Comparison of ENCODE assay signal across 8 cellular contexts in the genomic region with DNA sequence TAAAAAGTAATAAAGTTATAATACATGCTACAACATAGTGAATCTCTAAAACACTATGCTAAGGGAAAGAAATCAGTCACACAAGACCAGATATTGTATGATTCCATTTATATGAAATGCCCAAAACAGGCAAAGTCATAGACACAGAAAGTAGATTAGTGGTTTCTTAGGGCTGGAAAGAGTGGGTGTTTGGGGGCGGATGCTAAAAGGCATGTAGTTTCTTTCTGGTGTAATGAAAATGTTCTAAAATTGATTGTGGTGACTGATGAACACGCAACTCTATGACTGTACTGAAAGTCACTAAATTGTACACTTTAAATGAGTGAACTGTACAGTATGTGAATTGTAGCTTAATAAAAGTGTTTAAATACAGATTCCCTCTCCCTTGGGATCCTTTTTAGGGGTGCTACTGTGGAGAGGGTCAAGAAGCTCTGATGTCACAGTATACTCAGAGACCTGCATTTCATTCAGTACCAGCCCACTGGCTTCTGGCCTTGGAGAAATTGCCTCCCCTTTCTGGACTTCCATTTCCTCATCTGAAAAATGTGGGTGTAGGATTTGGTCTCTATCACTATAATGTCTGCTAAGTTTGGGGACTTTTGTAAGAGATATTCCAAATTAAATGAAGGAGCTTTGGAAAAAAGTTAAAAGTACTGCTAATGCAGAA. TPM values are rescaled to one million over a fixed set of nuclear protein-coding genes. Genes with fewer than 3 reads are reported as not detected.
DNase-seq lines count a peak whose midpoint lies in the region; ATAC-seq and TF ChIP-seq lines count a peak whose summit lies in the region.
"Had no signal": no experiment of that assay in that cellular context is flagged by ENCODE, and none has a peak within 500 bp of the region (broad histone marks: within the 10 kb centered on the region; RNA-seq: fewer than 3 reads in every experiment).

No MANE protein-coding gene starts in this region.

- peak overlapping the region in 5 of 8 donors; percentile 6 to 80 (median 78) for H3K4me3 Mint-ChIP-seq in naive B cell

- no peak overlapping the region for H3K27ac ChIP-seq in brain microvascular endothelial cell

- in situ Hi-C loops in brain microvascular endothelial cell (cut with HindIII; ENCODE audit: low pct_ligation_motif_present, low sequenced_read_pairs) = no loop called here

- H3K27me3 ChIP-seq in brain microvascular endothelial cell (replicated peaks) = no peaks in the 10 kb centered on the region

- no peaks in the 10 kb centered on the region for H3K36me3 Mint-ChIP-seq in naive B cell

- peak overlapping the region; percentile 60 to 90 (median 73) for H3K27ac Mint-ChIP-seq in naive B cell

- H3K36me3 ChIP-seq in brain microvascular endothelial cell (replicated peaks) = no peaks in the 10 kb centered on the region

- H3K4me3 ChIP-seq in brain microvascular endothelial cell (ENCODE audit: low read depth, low read length) = no peak overlapping the region
- H3K4me3 ChIP-seq: skin epidermis had no signal

- TF ChIP-seq CTCF in brain microvascular endothelial cell (IDR thresholded peaks at IDR 0.05; ENCODE audit: low read depth, low read length, missing control alignments) = no peak

- DNase-seq in activated CD4-positive, alpha-beta T cell treated with anti-CD3 and anti-CD28 coated beads, Interleukin-2, amount 50 U/mL, for 48 hours = peak; percentile 71 to 83
- DNase-seq in naive B cell (no peak), brain microvascular endothelial cell (no peak), cortex of kidney (lab: John Stamatoyannopoulos, UW) (no peak), SK-N-DZ (ENCODE audit: low spot score) (no peak)
- DNase-seq in stimulated activated CD8-positive, alpha-beta memory T cell treated with anti-CD3 and anti-CD28 coated beads, Interleukin-7, amount 100 ng/mL, for 4 hours (ENCODE audit: low read depth in 2 of 2) = peak; percentile 61 to 65

- peaks cover 0 to 5% (median 0%) of the 10 kb centered on the region in 3 donors for H3K27me3 Mint-ChIP-seq in naive B cell

- peaks cover 8 to 13% (median 11%) of the 10 kb centered on the region in 3 donors for H3K4me1 Mint-ChIP-seq in naive B cell

- peak; percentile 31 for ATAC-seq in HG02798 (IDR thresholded peaks at IDR 0.05; ENCODE audit: poor library complexity, unreplicated experiment)
- no peak for ATAC-seq in naive B cell (ENCODE audit: low read depth in 2 of 2)

- no peaks in the 10 kb centered on the region for H3K9me3 Mint-ChIP-seq in naive B cell

RNA-seq across cellular contexts. Expression of a gene that starts 46.4 kb away (rescaled TPM):
- polyA plus RNA-seq in naive B cell (ENCODE audit: low read depth in 6 of 6) = 1 to 10 TPM; 1.8 to 4.4 (median 2.3) TPM
- polyA plus RNA-seq in SK-N-DZ (2014; cell fraction: cytosol; rRNA removed) = 0.06 and 0.43 TPM in 2 replicates
- 0.23 and 0.56 TPM in 2 replicates for polyA plus RNA-seq in SK-N-DZ (2014; cell fraction: nucleus; rRNA removed)

Comparison
In these comparisons a context has a peak if more than half of its experiments do, and no peak if none do; other contexts are left out.
1. DNase-seq: peak in activated CD4-positive, alpha-beta T cell treated with anti-CD3 and anti-CD28 coated beads, Interleukin-2, amount 50 U/mL, for 48 hours (2 of 2) and stimulated activated CD8-positive, alpha-beta memory T cell treated with anti-CD3 and anti-CD28 coated beads, Interleukin-7, amount 100 ng/mL, for 4 hours (2 of 2); none in naive B cell (single experiment), brain microvascular endothelial cell (single experiment), cortex of kidney (single experiment) and SK-N-DZ (single experiment).